Comparison of ENCODE assay signal across 19 cellular contexts in the genomic region with DNA sequence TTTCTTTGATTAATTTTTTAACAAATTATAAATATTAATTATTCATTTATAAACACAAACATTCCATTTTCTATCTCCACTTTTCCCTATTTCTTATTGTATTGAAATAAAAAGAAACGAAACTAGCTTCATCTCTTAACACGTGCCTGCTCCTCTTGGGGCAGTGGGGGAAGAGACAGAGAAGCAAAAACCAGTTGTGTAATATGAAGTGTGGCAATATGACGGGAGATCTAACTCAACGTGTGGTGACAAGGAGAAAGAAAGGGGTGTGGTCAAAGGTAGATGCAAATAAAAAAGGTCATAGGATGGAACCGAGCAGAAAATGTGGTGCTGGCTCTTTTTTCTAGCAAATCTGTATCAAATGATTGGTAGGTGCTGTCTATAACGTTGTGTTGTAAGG.
"Had no signal": no experiment of that assay in that cellular context is flagged by ENCODE, and none has a peak within 500 bp of the region (broad histone marks: within the 10 kb centered on the region; RNA-seq: fewer than 3 reads in every experiment).

No MANE protein-coding gene starts in this region.

- H3K9me3 ChIP-seq: left ventricle myocardium inferior, thyroid gland, vagina had no signal

- H3K27me3 Mint-ChIP-seq: activated naive CD8-positive, alpha-beta T cell treated with anti-CD3 and anti-CD28 coated beads, Interleukin-2, amount 10 ng/mL, durations not matched to agents 7 days and 5 days; memory B cell; stimulated activated naive B cell treated with anti-CD40 and anti-IgM and Interleukin-4, amounts not matched to agents 10 μg/mL and 1 μg/mL and 100 μg/mL, for 72 hours had no signal

- H3K4me1 Mint-ChIP-seq: activated naive CD8-positive, alpha-beta T cell treated with anti-CD3 and anti-CD28 coated beads, Interleukin-2, amount 10 ng/mL, durations not matched to agents 7 days and 5 days; memory B cell; natural killer cell; stimulated activated naive B cell treated with anti-CD40 and anti-IgM and Interleukin-4, amounts not matched to agents 10 μg/mL and 1 μg/mL and 100 μg/mL, for 72 hours had no signal

- H3K27me3 ChIP-seq: brain microvascular endothelial cell, foreskin keratinocyte, thyroid gland, vagina had no signal

- H3K36me3 Mint-ChIP-seq: activated naive CD8-positive, alpha-beta T cell treated with anti-CD3 and anti-CD28 coated beads, Interleukin-2, amount 10 ng/mL, durations not matched to agents 7 days and 5 days; memory B cell; natural killer cell; stimulated activated naive B cell treated with anti-CD40 and anti-IgM and Interleukin-4, amounts not matched to agents 10 μg/mL and 1 μg/mL and 100 μg/mL, for 72 hours had no signal

- H3K27ac Mint-ChIP-seq: activated naive CD8-positive, alpha-beta T cell treated with anti-CD3 and anti-CD28 coated beads, Interleukin-2, amount 10 ng/mL, durations not matched to agents 7 days and 5 days; activated T-helper 1 cell treated with anti-CD3 and anti-CD28 coated beads, Interleukin-12 subunit alpha, Interleukin-12 subunit beta, Interleukin-2, Interleukin-4 antibody, amounts not matched to agents 30 ng/mL and 10 ng/mL and 1 ng/mL, durations not matched to agents 14 hours and 24 hours and 36 hours; memory B cell; natural killer cell; stimulated activated naive B cell treated with anti-CD40 and anti-IgM and Interleukin-4, amounts not matched to agents 10 μg/mL and 1 μg/mL and 100 μg/mL, for 72 hours had no signal

- H3K4me1 ChIP-seq: foreskin keratinocyte, thyroid gland, vagina had no signal

- FAIRE-seq: endothelial cell of umbilical vein had no signal

- DNase-seq: activated CD4-positive, alpha-beta T cell treated with anti-CD3 and anti-CD28 coated beads, Interleukin-2, amount 50 U/mL, for 1 hour; activated CD8-positive, alpha-beta memory T cell treated with anti-CD3 and anti-CD28 coated beads for 24 hours; activated naive CD8-positive, alpha-beta T cell treated with anti-CD3 and anti-CD28 coated beads, Interleukin-2, amount 10 ng/mL, durations not matched to agents 7 days and 5 days; brain microvascular endothelial cell; cortex of kidney; effector CD8-positive, alpha-beta T cell; foreskin keratinocyte; left ventricle myocardium inferior; natural killer cell; posterior cingulate gyrus; stimulated activated CD4-positive, alpha-beta T cell treated with anti-CD3 and anti-CD28 coated beads, Interleukin-15, amount 100 ng/mL, for 24 hours; stimulated activated CD4-positive, alpha-beta T cell treated with anti-CD3 and anti-CD28 coated beads, Interleukin-4, amount 100 ng/mL, for 1 hour; stimulated activated naive B cell treated with anti-CD40 and anti-IgM and Interleukin-4, amounts not matched to agents 10 μg/mL and 1 μg/mL and 100 μg/mL, for 72 hours; thyroid gland had no signal

- H3K4me3 ChIP-seq: left ventricle myocardium inferior, thyroid gland, vagina had no signal

- H3K4me3 Mint-ChIP-seq: activated naive CD8-positive, alpha-beta T cell treated with anti-CD3 and anti-CD28 coated beads, Interleukin-2, amount 10 ng/mL, durations not matched to agents 7 days and 5 days; activated T-helper 1 cell treated with anti-CD3 and anti-CD28 coated beads, Interleukin-12 subunit alpha, Interleukin-12 subunit beta, Interleukin-2, Interleukin-4 antibody, amounts not matched to agents 30 ng/mL and 10 ng/mL and 1 ng/mL, durations not matched to agents 14 hours and 24 hours and 36 hours; memory B cell; natural killer cell; stimulated activated naive B cell treated with anti-CD40 and anti-IgM and Interleukin-4, amounts not matched to agents 10 μg/mL and 1 μg/mL and 100 μg/mL, for 72 hours had no signal

- H3K36me3 ChIP-seq: brain microvascular endothelial cell, left ventricle myocardium inferior, thyroid gland, vagina had no signal

- H3K9me3 Mint-ChIP-seq: activated naive CD8-positive, alpha-beta T cell treated with anti-CD3 and anti-CD28 coated beads, Interleukin-2, amount 10 ng/mL, durations not matched to agents 7 days and 5 days; activated T-helper 1 cell treated with anti-CD3 and anti-CD28 coated beads, Interleukin-12 subunit alpha, Interleukin-12 subunit beta, Interleukin-2, Interleukin-4 antibody, amounts not matched to agents 30 ng/mL and 10 ng/mL and 1 ng/mL, durations not matched to agents 14 hours and 24 hours and 36 hours; memory B cell; stimulated activated naive B cell treated with anti-CD40 and anti-IgM and Interleukin-4, amounts not matched to agents 10 μg/mL and 1 μg/mL and 100 μg/mL, for 72 hours had no signal

- H3K27ac ChIP-seq: brain microvascular endothelial cell, foreskin keratinocyte, left ventricle myocardium inferior, thyroid gland, vagina had no signal

- ATAC-seq: activated CD4-positive, CD25-positive, alpha-beta regulatory T cell treated with anti-CD3 and anti-CD28 coated beads, Interleukin-2, amount 50 U/mL, for 24 hours; foreskin keratinocyte; natural killer cell; stimulated activated naive B cell treated with anti-CD40 and anti-IgM and Interleukin-4, amounts not matched to agents 10 μg/mL and 1 μg/mL and 100 μg/mL, for 72 hours had no signal
